3 cellular contexts compared by ENCODE assay signal in the genomic region with DNA sequence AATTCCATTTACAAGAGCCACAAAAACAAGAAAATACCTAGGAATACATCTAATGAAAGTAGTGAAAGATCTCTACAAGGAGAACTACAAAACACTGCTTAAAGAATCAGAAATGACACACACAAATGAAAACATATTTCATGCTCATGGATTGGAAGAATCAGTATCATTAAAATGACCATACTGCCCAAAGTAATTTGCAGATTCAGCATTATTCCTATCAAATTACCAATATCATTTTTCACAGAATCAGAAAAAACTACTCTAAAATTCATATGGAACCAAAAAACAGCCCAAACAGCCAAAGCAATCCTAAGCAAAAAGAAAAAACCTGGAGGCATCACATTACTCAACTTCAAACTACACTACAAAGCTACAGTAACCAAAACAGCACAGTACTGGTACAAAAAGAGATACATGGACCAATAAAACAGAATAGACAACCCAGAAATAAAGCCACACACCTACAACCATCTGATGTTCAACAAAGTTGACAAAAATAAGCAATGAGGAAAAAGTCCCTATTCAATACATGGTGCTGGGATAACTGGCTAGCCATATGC.
TF ChIP-seq lines count a peak whose summit lies in the region.

No MANE protein-coding gene starts in this region.

TF ChIP-seq in HepG2, 621 proteins besides CTCF, POLR2A, EP300 and RAD21 (continues in another document):
- TF ChIP-seq ZBTB8A (CRISPR knock-in tag; IDR thresholded peaks at IDR 0.05; ENCODE audit: borderline replicate concordance, low read depth) (no peak), ZNF317 (CRISPR knock-in tag; IDR thresholded peaks at IDR 0.05) (no peak), SAFB2 (CRISPR knock-in tag; IDR thresholded peaks at IDR 0.05; ENCODE audit: borderline replicate concordance, low read depth) (no peak), ZNF577 (CRISPR knock-in tag; IDR thresholded peaks at IDR 0.05; ENCODE audit: borderline replicate concordance, low read depth) (no peak), CBX1 (IDR thresholded peaks at IDR 0.05; ENCODE audit: low read depth) (no peak), YEATS2 (CRISPR knock-in tag; IDR thresholded peaks at IDR 0.05; ENCODE audit: borderline replicate concordance) (no peak), FOXA3 (CRISPR knock-in tag; IDR thresholded peaks at IDR 0.05) (no peak), ZNF615 (CRISPR knock-in tag; IDR thresholded peaks at IDR 0.05; ENCODE audit: borderline replicate concordance) (no peak), GABPB1 (CRISPR knock-in tag; IDR thresholded peaks at IDR 0.05) (no peak), ZFX (CRISPR knock-in tag; IDR thresholded peaks at IDR 0.05; ENCODE audit: low read depth) (no peak), ZNF296 (CRISPR knock-in tag; conservative IDR thresholded peaks at IDR 0.05) (no peak), MAFF (IDR thresholded peaks at IDR 0.05; ENCODE audit: low read depth, low read length) (peak; percentile 93), MAFK (conservative IDR thresholded peaks at IDR 0.05 in 1 of 2, IDR thresholded peaks at IDR 0.05 in 1 of 2; ENCODE audit: low read length in 2 of 2) (peak; percentile 91 to 96)
- TF ChIP-seq, protein P1, sequence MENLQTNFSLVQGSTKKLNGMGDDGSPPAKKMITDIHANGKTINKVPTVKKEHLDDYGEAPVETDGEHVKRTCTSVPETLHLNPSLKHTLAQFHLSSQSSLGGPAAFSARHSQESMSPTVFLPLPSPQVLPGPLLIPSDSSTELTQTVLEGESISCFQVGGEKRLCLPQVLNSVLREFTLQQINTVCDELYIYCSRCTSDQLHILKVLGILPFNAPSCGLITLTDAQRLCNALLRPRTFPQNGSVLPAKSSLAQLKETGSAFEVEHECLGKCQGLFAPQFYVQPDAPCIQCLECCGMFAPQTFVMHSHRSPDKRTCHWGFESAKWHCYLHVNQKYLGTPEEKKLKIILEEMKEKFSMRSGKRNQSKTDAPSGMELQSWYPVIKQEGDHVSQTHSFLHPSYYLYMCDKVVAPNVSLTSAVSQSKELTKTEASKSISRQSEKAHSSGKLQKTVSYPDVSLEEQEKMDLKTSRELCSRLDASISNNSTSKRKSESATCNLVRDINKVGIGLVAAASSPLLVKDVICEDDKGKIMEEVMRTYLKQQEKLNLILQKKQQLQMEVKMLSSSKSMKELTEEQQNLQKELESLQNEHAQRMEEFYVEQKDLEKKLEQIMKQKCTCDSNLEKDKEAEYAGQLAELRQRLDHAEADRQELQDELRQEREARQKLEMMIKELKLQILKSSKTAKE (CRISPR knock-in tag; IDR thresholded peaks at IDR 0.05; ENCODE audit: borderline replicate concordance): no peak
- TF ChIP-seq, protein P2, sequence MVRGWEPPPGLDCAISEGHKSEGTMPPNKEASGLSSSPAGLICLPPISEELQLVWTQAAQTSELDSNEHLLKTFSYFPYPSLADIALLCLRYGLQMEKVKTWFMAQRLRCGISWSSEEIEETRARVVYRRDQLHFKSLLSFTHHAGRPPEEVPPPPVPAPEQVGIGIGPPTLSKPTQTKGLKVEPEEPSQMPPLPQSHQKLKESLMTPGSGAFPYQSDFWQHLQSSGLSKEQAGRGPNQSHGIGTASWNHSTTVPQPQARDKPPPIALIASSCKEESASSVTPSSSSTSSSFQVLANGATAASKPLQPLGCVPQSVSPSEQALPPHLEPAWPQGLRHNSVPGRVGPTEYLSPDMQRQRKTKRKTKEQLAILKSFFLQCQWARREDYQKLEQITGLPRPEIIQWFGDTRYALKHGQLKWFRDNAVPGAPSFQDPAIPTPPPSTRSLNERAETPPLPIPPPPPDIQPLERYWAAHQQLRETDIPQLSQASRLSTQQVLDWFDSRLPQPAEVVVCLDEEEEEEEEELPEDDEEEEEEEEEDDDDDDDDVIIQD (CRISPR knock-in tag; IDR thresholded peaks at IDR 0.05; ENCODE audit: low read depth): no peak
- TF ChIP-seq, protein P3, sequence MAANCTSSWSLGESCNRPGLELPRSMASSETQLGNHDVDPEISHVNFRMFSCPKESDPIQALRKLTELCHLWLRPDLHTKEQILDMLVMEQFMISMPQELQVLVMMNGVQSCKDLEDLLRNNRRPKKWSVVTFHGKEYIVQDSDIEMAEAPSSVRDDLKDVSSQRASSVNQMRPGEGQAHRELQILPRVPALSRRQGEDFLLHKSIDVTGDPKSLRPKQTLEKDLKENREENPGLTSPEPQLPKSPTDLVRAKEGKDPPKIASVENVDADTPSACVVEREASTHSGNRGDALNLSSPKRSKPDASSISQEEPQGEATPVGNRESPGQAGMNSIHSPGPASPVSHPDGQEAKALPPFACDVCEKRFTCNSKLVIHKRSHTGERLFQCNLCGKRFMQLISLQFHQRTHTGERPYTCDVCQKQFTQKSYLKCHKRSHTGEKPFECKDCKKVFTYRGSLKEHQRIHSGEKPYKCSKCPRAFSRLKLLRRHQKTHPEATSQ (CRISPR knock-in tag; IDR thresholded peaks at IDR 0.05; ENCODE audit: borderline replicate concordance): no peak

TF ChIP-seq in IMR-90, 13 proteins besides CTCF, POLR2A, EP300 and RAD21:
- TF ChIP-seq MAFK (IDR thresholded peaks at IDR 0.05; ENCODE audit: low read depth, low read length) (peak; percentile 90), RCOR1 (IDR thresholded peaks at IDR 0.05; ENCODE audit: insufficient replicate concordance, low read length) (no peak)

TF ChIP-seq in H1, 55 proteins besides CTCF, POLR2A, EP300 and RAD21:
- 0 out of 2 replicates have a peak, but pooled peaks have one; percentile 14 for TF ChIP-seq MAFK (IDR thresholded peaks at IDR 0.05; ENCODE audit: low read depth, low read length)
- TF ChIP-seq CTBP2 (IDR thresholded peaks at IDR 0.05; ENCODE audit: borderline replicate concordance, insufficient read depth, insufficient read length, low read length): no peak
